1 cellular context compared by ENCODE assay signal in genomic region chr6:149444360-149445094, GRCh38. TPM values are rescaled to one million over a fixed set of nuclear protein-coding genes. Genes with fewer than 3 reads are reported as not detected.
"Had no signal": no experiment of that assay in that cellular context is flagged by ENCODE, and none has a peak within 500 bp of the region (broad histone marks: within the 10 kb centered on the region; RNA-seq: fewer than 3 reads in every experiment).

No MANE protein-coding gene starts in this region.

RNA-seq across cellular contexts. Expression of gene ZC3H12D, which starts 40.3 kb away (rescaled TPM):
- total RNA-seq: kidney epithelial cell had no signal

RNA-seq across cellular contexts. Expression of gene SUMO4, which starts 44.5 kb away (rescaled TPM):
- total RNA-seq: kidney epithelial cell had no signal
